ENCODE assay signal across 1 cellular context in genomic region chr7:5533821-5534367, GRCh38.
TF ChIP-seq lines count a peak whose summit lies in the region.

No MANE protein-coding gene starts in this region.

TF ChIP-seq in HepG2, 621 proteins besides CTCF, POLR2A, EP300 and RAD21 (continued from another document and continues in another):
- no peak for TF ChIP-seq ZNF318 (CRISPR knock-in tag; IDR thresholded peaks at IDR 0.05)
- no peak for TF ChIP-seq PAWR (CRISPR knock-in tag; IDR thresholded peaks at IDR 0.05; ENCODE audit: borderline replicate concordance)
- TF ChIP-seq ZNF331 (CRISPR knock-in tag; IDR thresholded peaks at IDR 0.05): no peak
- TF ChIP-seq ZSCAN29 (CRISPR knock-in tag; conservative IDR thresholded peaks at IDR 0.05): no peak
- 0 out of 2 replicates have a peak, but pooled peaks have one; percentile 25 for TF ChIP-seq ZNF232 (CRISPR knock-in tag; IDR thresholded peaks at IDR 0.05; ENCODE audit: borderline replicate concordance)
- peak; percentile 37 for TF ChIP-seq HOXA3 (CRISPR knock-in tag; IDR thresholded peaks at IDR 0.05)
- 0 out of 2 replicates have a peak, but pooled peaks have one; percentile 30 for TF ChIP-seq ZNF839 (CRISPR knock-in tag; IDR thresholded peaks at IDR 0.05; ENCODE audit: borderline replicate concordance)
- 0 out of 2 replicates have a peak, but pooled peaks have one; percentile 31 for TF ChIP-seq ZFP36L1 (CRISPR knock-in tag; IDR thresholded peaks at IDR 0.05)
- TF ChIP-seq BORCS8-MEF2B (CRISPR knock-in tag; IDR thresholded peaks at IDR 0.05): no peak
- TF ChIP-seq MYC (CRISPR knock-in tag; IDR thresholded peaks at IDR 0.05; ENCODE audit: borderline replicate concordance): peak; percentile 59; the same call in 1 of the 2 replicates
- TF ChIP-seq ZBTB1 (CRISPR knock-in tag; IDR thresholded peaks at IDR 0.05; ENCODE audit: borderline replicate concordance): no peak
- TF ChIP-seq PCBP2 (optimal IDR thresholded peaks at IDR 0.05; ENCODE audit: low read depth, low read length, poor library complexity, severe bottlenecking): no peak
- no peak for TF ChIP-seq ZNF563 (CRISPR knock-in tag; IDR thresholded peaks at IDR 0.05)
- no peak for TF ChIP-seq ZFYVE20 (CRISPR knock-in tag; IDR thresholded peaks at IDR 0.05; ENCODE audit: borderline replicate concordance, low read depth)
- no peak for TF ChIP-seq POLR2AphosphoS2 (IDR thresholded peaks at IDR 0.05; ENCODE audit: low read depth, low read length)
- no peak; the same call in 1 of the 2 replicates for TF ChIP-seq BCL6 (CRISPR knock-in tag; IDR thresholded peaks at IDR 0.05)
- TF ChIP-seq ZNF333 (CRISPR knock-in tag; IDR thresholded peaks at IDR 0.05; ENCODE audit: borderline replicate concordance): no peak
- TF ChIP-seq TAF1 (CRISPR knock-in tag; IDR thresholded peaks at IDR 0.05): 0 out of 2 replicates have a peak, but pooled peaks have one; percentile 25
- TF ChIP-seq ZNF496 (CRISPR knock-in tag; IDR thresholded peaks at IDR 0.05; ENCODE audit: insufficient replicate concordance): no peak
- TF ChIP-seq CREB3 (CRISPR knock-in tag; IDR thresholded peaks at IDR 0.05): no peak
- TF ChIP-seq HOXA7 (CRISPR knock-in tag; IDR thresholded peaks at IDR 0.05): no peak
- no peak; the same call in 1 of the 2 replicates for TF ChIP-seq HNF1A (IDR thresholded peaks at IDR 0.05; ENCODE audit: low read depth)
- no peak for TF ChIP-seq HNF1A (CRISPR knock-in tag; IDR thresholded peaks at IDR 0.05; ENCODE audit: borderline replicate concordance)
- no peak for TF ChIP-seq ZNF768 (CRISPR knock-in tag; IDR thresholded peaks at IDR 0.05)
- TF ChIP-seq ZBTB37 (CRISPR knock-in tag; IDR thresholded peaks at IDR 0.05): no peak
- no peak; the same call in 1 of the 2 replicates for TF ChIP-seq YEATS4 (CRISPR knock-in tag; IDR thresholded peaks at IDR 0.05; ENCODE audit: borderline replicate concordance)
- TF ChIP-seq SP4 (CRISPR knock-in tag; IDR thresholded peaks at IDR 0.05): no peak
- TF ChIP-seq PRMT3 (CRISPR knock-in tag; IDR thresholded peaks at IDR 0.05; ENCODE audit: borderline replicate concordance, low read depth): no peak
- TF ChIP-seq NRL (CRISPR knock-in tag; IDR thresholded peaks at IDR 0.05; ENCODE audit: borderline replicate concordance): 0 out of 2 replicates have a peak, but pooled peaks have one; percentile 33
- TF ChIP-seq UBTF (CRISPR knock-in tag; IDR thresholded peaks at IDR 0.05): peak; percentile 40; the same call in 1 of the 2 replicates
- TF ChIP-seq ATAD3A (CRISPR knock-in tag; IDR thresholded peaks at IDR 0.05): no peak
- no peak for TF ChIP-seq POLR2AphosphoS5 (IDR thresholded peaks at IDR 0.05; ENCODE audit: low read depth, low read length)
- TF ChIP-seq NR2C2 (CRISPR knock-in tag; IDR thresholded peaks at IDR 0.05; ENCODE audit: borderline replicate concordance): peak; percentile 56; the same call in 1 of the 2 replicates
- TF ChIP-seq MAF1 (CRISPR knock-in tag; IDR thresholded peaks at IDR 0.05; ENCODE audit: borderline replicate concordance): no peak; the same call in 1 of the 2 replicates
- TF ChIP-seq ZNF354B (CRISPR knock-in tag; IDR thresholded peaks at IDR 0.05): no peak
- peak; percentile 69 for TF ChIP-seq ZBTB7A (CRISPR knock-in tag; IDR thresholded peaks at IDR 0.05)
- TF ChIP-seq ZNF740 (CRISPR knock-in tag; IDR thresholded peaks at IDR 0.05): no peak
- TF ChIP-seq ZNF12 (CRISPR knock-in tag; IDR thresholded peaks at IDR 0.05): no peak
- TF ChIP-seq ZNF276 (CRISPR knock-in tag; IDR thresholded peaks at IDR 0.05; ENCODE audit: low read depth): no peak
- no peak for TF ChIP-seq ZC3H4 (CRISPR knock-in tag; IDR thresholded peaks at IDR 0.05; ENCODE audit: borderline replicate concordance)
- no peak; the same call in 1 of the 2 replicates for TF ChIP-seq ZFX (CRISPR knock-in tag; IDR thresholded peaks at IDR 0.05; ENCODE audit: low read depth)
- no peak for TF ChIP-seq DR1 (CRISPR knock-in tag; IDR thresholded peaks at IDR 0.05)
- TF ChIP-seq ZNF558 (CRISPR knock-in tag; IDR thresholded peaks at IDR 0.05; ENCODE audit: borderline replicate concordance): no peak
- TF ChIP-seq TFDP1 (CRISPR knock-in tag; IDR thresholded peaks at IDR 0.05; ENCODE audit: borderline replicate concordance): peak; percentile 31; the same call in 1 of the 2 replicates
